Comparison of ENCODE assay signal across 8 cellular contexts in genomic region chr1:114345930-114346479, GRCh38.
DNase-seq lines count a peak whose midpoint lies in the region; ATAC-seq and TF ChIP-seq lines count a peak whose summit lies in the region.

No MANE protein-coding gene starts in this region.

- H3K4me3 ChIP-seq in GM12864 (ENCODE audit: low read depth, low read length) = peak overlapping the region; percentile 45
- H3K4me3 ChIP-seq in LNCaP clone FGC (ENCODE audit: low read depth, low read length) = peak overlapping the region; percentile 49
- peak overlapping the region; percentile 36 for H3K4me3 ChIP-seq in astrocyte of the spinal cord (ENCODE audit: low read depth, low read length)

- peaks cover 0 to 7% (median 0%) of the 10 kb centered on the region in 3 donors for H3K36me3 Mint-ChIP-seq in immature natural killer cell

- H3K27me3 Mint-ChIP-seq in immature natural killer cell (ENCODE audit: low read depth in 3 of 3) = peaks cover 6 to 18% (median 14%) of the 10 kb centered on the region in 3 donors

- peaks cover 0 to 2% (median 0%) of the 10 kb centered on the region in 6 donors for H3K9me3 Mint-ChIP-seq in immature natural killer cell

- peak overlapping the region; percentile 93 to 99 (median 98) for H3K27ac Mint-ChIP-seq in immature natural killer cell

- peaks cover 63 to 65% of the 10 kb centered on the region in 2 donors for H3K4me1 Mint-ChIP-seq in immature natural killer cell

- peak overlapping the region; percentile 82 to 93 (median 93) for H3K4me3 Mint-ChIP-seq in immature natural killer cell

- DNase-seq in GM12864 (ENCODE audit: low read depth) (no peak), LNCaP clone FGC (ENCODE audit: low read depth) (no peak), astrocyte of the spinal cord (ENCODE audit: low read depth, low spot score) (peak; percentile 21), immature natural killer cell (no peak), ACHN (no peak), NCI-H1048 (lab: John Stamatoyannopoulos, UW) (no peak)
- no peak for DNase-seq in stimulated activated naive CD8-positive, alpha-beta T cell treated with anti-CD3 and anti-CD28 coated beads, Interleukin-15, Interleukin-2, amounts not matched to agents 100 U/mL and 50 U/mL, for 24 hours

- TF ChIP-seq CTCF in GM12864 (IDR thresholded peaks at IDR 0.05; ENCODE audit: low read depth, low read length, missing control alignments) (no peak), LNCaP clone FGC (IDR thresholded peaks at IDR 0.05; ENCODE audit: control insufficient read depth, extremely low read depth, insufficient read depth) (no peak), astrocyte of the spinal cord (IDR thresholded peaks at IDR 0.05; ENCODE audit: low read depth, low read length) (no peak)

- in situ Hi-C loops in astrocyte of the spinal cord (cut with HindIII; ENCODE audit: low sequenced_read_pairs) = no loop called here
- in situ Hi-C loops in ACHN (cut with HindIII; ENCODE audit: low pct_ligation_motif_present, low pct_unique_long_range_greater_than_20kb, low sequenced_read_pairs) = no loop called here

- peak; percentile 10 for ATAC-seq in GM21737 (IDR thresholded peaks at IDR 0.05; ENCODE audit: unreplicated experiment)
- ATAC-seq in stimulated activated naive CD8-positive, alpha-beta T cell treated with anti-CD3 and anti-CD28 coated beads, Interleukin-15, Interleukin-2, amounts not matched to agents 100 U/mL and 50 U/mL, for 24 hours = peak; percentile 4
